In genomic region chr6:44735631-44735963, GRCh38 we compare ENCODE assay signal across 10 cellular contexts.
DNase-seq lines count a peak whose midpoint lies in the region; ATAC-seq and TF ChIP-seq lines count a peak whose summit lies in the region.
"Had no signal": no experiment of that assay in that cellular context is flagged by ENCODE, and none has a peak within 500 bp of the region (broad histone marks: within the 10 kb centered on the region; RNA-seq: fewer than 3 reads in every experiment).

No MANE protein-coding gene starts in this region.

- ATAC-seq in GM18907 (IDR thresholded peaks at IDR 0.05; ENCODE audit: unreplicated experiment) (peak; percentile 58), HG03354 (IDR thresholded peaks at IDR 0.05; ENCODE audit: poor library complexity, severe bottlenecking, unreplicated experiment) (peak; percentile 59), HG02938 (IDR thresholded peaks at IDR 0.05; ENCODE audit: unreplicated experiment) (no peak)
- ATAC-seq: upper lobe of right lung had no signal

- no peak overlapping the region for H3K27ac ChIP-seq in coronary artery
- H3K27ac ChIP-seq: upper lobe of right lung had no signal

- no peak for TF ChIP-seq CTCF in coronary artery (IDR thresholded peaks at IDR 0.05)

- DNase-seq in AG08395 (ENCODE audit: low spot score) (peak; percentile 24), coronary artery (ENCODE audit: low spot score) (peak; percentile 54), NCI-H345 (lab: John Stamatoyannopoulos, UW) (no peak), NCI-H526 (lab: John Stamatoyannopoulos, UW) (no peak), NCI-H1092 treated with DMSO at 0.1 percent for 48 hours (lab: John Stamatoyannopoulos, UW) (no peak)
- DNase-seq: DND-41, upper lobe of right lung had no signal

- H3K4me3 ChIP-seq in coronary artery: no peak overlapping the region
- H3K4me3 ChIP-seq: upper lobe of right lung had no signal

Comparison
In these comparisons a context has a peak if more than half of its experiments do, and no peak if none do; other contexts are left out.
1. DNase-seq: peak in AG08395 (single experiment) and coronary artery (single experiment); none in NCI-H345 (single experiment), NCI-H526 (0 of 2) and NCI-H1092 treated with DMSO at 0.1 percent for 48 hours (single experiment).